14 cellular contexts compared by ENCODE assay signal in the genomic region with DNA sequence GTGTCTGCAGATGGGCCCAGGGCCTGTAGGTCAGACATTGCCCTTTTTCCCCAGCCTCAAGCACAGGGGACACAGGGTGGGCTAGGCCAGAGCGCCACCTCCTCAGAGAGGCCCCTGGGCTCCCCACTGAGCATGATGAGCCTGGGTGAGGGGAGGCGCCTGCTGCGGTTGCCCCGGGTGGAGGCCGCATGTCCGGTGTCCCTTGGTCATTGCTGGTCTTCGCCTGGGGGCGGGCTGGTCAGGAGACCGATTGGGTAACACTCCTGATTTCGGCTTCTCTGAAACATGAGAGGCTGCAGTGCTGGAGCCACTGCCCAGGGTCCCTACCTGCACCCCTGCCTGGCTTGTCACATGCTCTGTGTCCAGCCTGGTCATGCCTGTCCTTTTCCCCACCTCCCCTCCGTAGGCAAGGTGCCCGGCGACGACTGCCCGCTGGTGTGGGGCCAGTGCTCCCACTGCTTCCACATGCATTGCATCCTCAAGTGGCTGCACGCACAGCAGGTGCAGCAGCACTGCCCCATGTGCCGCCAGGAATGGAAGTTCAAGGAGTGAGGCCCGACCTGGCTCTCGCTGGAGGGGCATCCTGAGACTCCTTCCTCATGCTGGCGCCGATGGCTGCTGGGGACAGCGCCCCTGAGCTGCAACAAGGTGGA. TPM values are rescaled to one million over a fixed set of nuclear protein-coding genes. Genes with fewer than 3 reads are reported as not detected.
"Had no signal": no experiment of that assay in that cellular context is flagged by ENCODE, and none has a peak within 500 bp of the region (broad histone marks: within the 10 kb centered on the region; RNA-seq: fewer than 3 reads in every experiment).

No MANE protein-coding gene starts in this region.

- H3K27me3 ChIP-seq: pancreas had no signal

- H3K27ac ChIP-seq: gastroesophageal sphincter, left lung, pancreas, tibial nerve had no signal

- H3K4me3 ChIP-seq: gastroesophageal sphincter, left lung, pancreas, skin epidermis, tibial nerve had no signal

- ATAC-seq: gastroesophageal sphincter, left lung, pancreas had no signal

- H3K9me3 ChIP-seq: gastroesophageal sphincter, left lung, pancreas, tibial nerve had no signal

- DNase-seq: activated CD4-positive, alpha-beta T cell treated with anti-CD3 and anti-CD28 coated beads, Interleukin-2, amount 10 ng/mL, durations not matched to agents 7 days and 5 days; activated CD4-positive, CD25-positive, alpha-beta regulatory T cell; activated naive CD4-positive, alpha-beta T cell treated with anti-CD3 and anti-CD28 coated beads, Interleukin-2, amount 10 ng/mL, durations not matched to agents 7 days and 5 days; activated T-cell treated with anti-CD3 and anti-CD28 coated beads for 4 hours; caudate nucleus; effector memory CD4-positive, alpha-beta T cell; left lung; nephron progenitor cell; T-helper 2 cell had no signal

RNA-seq across cellular contexts. Expression of a gene that starts 2.4 kb away (rescaled TPM):
- polyA plus RNA-seq: keratinocyte had no signal
